18 cellular contexts compared by ENCODE assay signal in genomic region chr13:42054798-42055499, GRCh38. TPM values are rescaled to one million over a fixed set of nuclear protein-coding genes. Genes with fewer than 3 reads are reported as not detected.
DNase-seq lines count a peak whose midpoint lies in the region; ATAC-seq, FAIRE-seq and TF ChIP-seq lines count a peak whose summit lies in the region.
"Had no signal": no experiment of that assay in that cellular context is flagged by ENCODE, and none has a peak within 500 bp of the region (broad histone marks: within the 10 kb centered on the region; RNA-seq: fewer than 3 reads in every experiment).

No MANE protein-coding gene starts in this region.

- BruUV-seq in GM12878 (replicated peaks; lab: Mats Ljungman, UMichigan) = no TSS peak

- intact Hi-C loops in GM12878 (cut with micrococcal nuclease; ENCODE audit: unreplicated experiment) = no loop called here

- no peaks in the 10 kb centered on the region for H3K9me3 Mint-ChIP-seq in stimulated activated naive CD8-positive, alpha-beta T cell treated with anti-CD3 and anti-CD28 coated beads, Interleukin-15, Interleukin-2, amounts not matched to agents 100 ng/mL and 50 ng/mL, for 24 hours
- H3K9me3 Mint-ChIP-seq: GM23338 had no signal

- H3K36me3 ChIP-seq in MM.1S (replicated peaks; ENCODE audit: insufficient read depth, low read length) (no peaks in the 10 kb centered on the region), GM12878 (ENCODE audit: control insufficient read depth in 2 of 2, insufficient read depth in 2 of 2, low read length in 1 of 2) (no peaks in the 10 kb centered on the region)

- H3K9ac ChIP-seq in MM.1S (ENCODE audit: low read length) (peak overlapping the region; percentile 21; the same call in 1 of the 2 replicates), GM12878 (ENCODE audit: control insufficient read depth, insufficient read depth, low read length) (no peak overlapping the region)

- peaks cover 25% of the 10 kb centered on the region for H3K36me3 Mint-ChIP-seq in stimulated activated naive CD8-positive, alpha-beta T cell treated with anti-CD3 and anti-CD28 coated beads, Interleukin-15, Interleukin-2, amounts not matched to agents 100 ng/mL and 50 ng/mL, for 24 hours (ENCODE audit: low read depth)

- H2AFZ ChIP-seq in MM.1S (ENCODE audit: low read length) (no peak overlapping the region), GM12878 (ENCODE audit: control insufficient read depth, low read depth, low read length) (no peak overlapping the region)
- H2AFZ ChIP-seq: GM23338 had no signal

- H4K20me1 ChIP-seq in MM.1S (ENCODE audit: insufficient read depth, low read length) = no peaks in the 10 kb centered on the region
- no peaks in the 10 kb centered on the region for H4K20me1 ChIP-seq in GM12878 (ENCODE audit: control insufficient read depth, insufficient read depth)

- SMC1A ChIA-PET in GM12878 (lab: Charles Lee; ENCODE audit: uncharacterized antibody, unreplicated experiment) = interaction anchor here (0.7 to 3.1 kb wide), 9 partner anchors 12 to 386 kb away, joined by 3 to 19 read pairs (median 5); no protein-coding TSS in a partner anchor

- 0 out of 2 replicates have a peak, but pooled peaks cover 5% of the 10 kb centered on the region for H3F3A ChIP-seq in MM.1S (ENCODE audit: insufficient read depth, low read length)

- DNase-seq in stimulated activated naive CD8-positive, alpha-beta T cell treated with anti-CD3 and anti-CD28 coated beads, Interleukin-15, Interleukin-2, amounts not matched to agents 100 U/mL and 50 U/mL, for 24 hours = no peak
- DNase-seq in MM.1S = no peak
- no peak for DNase-seq in GM12878 (ENCODE audit: low read depth, low spot score)
- no peak for DNase-seq in NCI-H2171 treated with DMSO at 0.1 percent for 48 hours (lab: John Stamatoyannopoulos, UW)
- no peak for DNase-seq in foreskin melanocyte
- DNase-seq in activated effector memory CD4-positive, alpha-beta T cell treated with anti-CD3 and anti-CD28 coated beads, Interleukin-2, amount 50 U/mL, for 16 hours = no peak
- DNase-seq: ACHN, DND-41, MV-4-11, NCI-H1417, NCI-H187, NCI-H2107, NCI-H226, NCI-H524 treated with DMSO at 0.1 percent for 48 hours had no signal

- RAD21 ChIA-PET in GM12878 (lab: Charles Lee; ENCODE audit: unreplicated experiment) = interaction anchor here (0.5 to 2.7 kb wide), 9 partner anchors 9 to 386 kb away, joined by 3 to 12 read pairs (median 3); partner anchors contain the start of gene AKAP11

- no peak for ATAC-seq in stimulated activated naive CD8-positive, alpha-beta T cell treated with anti-CD3 and anti-CD28 coated beads, Interleukin-15, Interleukin-2, amounts not matched to agents 100 U/mL and 50 U/mL, for 24 hours
- peak; percentile 54 for ATAC-seq in GM12878
- ATAC-seq: GM23338 had no signal

- TF ChIP-seq EP300 in GM12878 (IDR thresholded peaks at IDR 0.05; ENCODE audit: borderline replicate concordance in 1 of 2, control insufficient read depth in 1 of 2, low read depth in 2 of 2, low read length in 2 of 2) = no peak

- no peak for TF ChIP-seq POLR2A in GM12878 (IDR thresholded peaks at IDR 0.05; ENCODE audit: low read depth, low read length)

- peak overlapping the region; percentile 52 for H3K27ac Mint-ChIP-seq in stimulated activated naive CD8-positive, alpha-beta T cell treated with anti-CD3 and anti-CD28 coated beads, Interleukin-15, Interleukin-2, amounts not matched to agents 100 ng/mL and 50 ng/mL, for 24 hours
- H3K27ac Mint-ChIP-seq: GM23338 had no signal

- H3K27me3 Mint-ChIP-seq in stimulated activated naive CD8-positive, alpha-beta T cell treated with anti-CD3 and anti-CD28 coated beads, Interleukin-15, Interleukin-2, amounts not matched to agents 100 ng/mL and 50 ng/mL, for 24 hours = no peaks in the 10 kb centered on the region

- no peaks in the 10 kb centered on the region for H3K9me2 ChIP-seq in MM.1S (replicated peaks; ENCODE audit: insufficient read depth, low read length)

- H3K4me3 ChIP-seq in MM.1S (ENCODE audit: low read length) (peak overlapping the region; percentile 20; the same call in 1 of the 2 replicates), GM12878 (no peak overlapping the region)
- H3K4me3 ChIP-seq: GM23338 had no signal

- POLR2A ChIA-PET in GM12878 (lab: Charles Lee) = interaction anchor here (1.2 kb wide), 1 partner anchor 139 kb away, joined by 3 read pairs; no protein-coding TSS in a partner anchor

- H3K79me2 ChIP-seq in MM.1S (ENCODE audit: low read length) (no peaks in the 10 kb centered on the region; the same call in 1 of the 2 replicates), GM12878 (ENCODE audit: control insufficient read depth, insufficient read depth, low read length) (peaks cover 21% of the 10 kb centered on the region)

- TF ChIP-seq RAD21 in GM12878 (IDR thresholded peaks at IDR 0.05; ENCODE audit: insufficient read depth, low read depth, low read length) = no peak

- TF ChIP-seq CTCF in MM.1S (IDR thresholded peaks at IDR 0.05; ENCODE audit: low read length) (no peak), GM12878 (IDR thresholded peaks at IDR 0.05 in 2 of 3, conservative IDR thresholded peaks at IDR 0.05 in 1 of 3; ENCODE audit: control insufficient read depth in 2 of 3, extremely low read depth in 1 of 3, insufficient read depth in 1 of 3, low read depth in 3 of 3, low read length in 3 of 3) (no peak)

- H3K9me3 ChIP-seq in MM.1S (replicated peaks; ENCODE audit: insufficient read depth, low read length) (no peaks in the 10 kb centered on the region), GM12878 (replicated peaks; ENCODE audit: control insufficient read depth, insufficient read depth, low read length) (peaks cover 2% of the 10 kb centered on the region; the same call in 1 of the 3 replicates)

- H3K27me3 ChIP-seq in MM.1S (replicated peaks; ENCODE audit: insufficient read depth, low read length) = no peaks in the 10 kb centered on the region
- H3K27me3 ChIP-seq in GM12878 (replicated peaks in 1 of 2; ENCODE audit: control insufficient read depth in 2 of 2, insufficient read depth in 2 of 2, low read length in 1 of 2) = no peaks in the 10 kb centered on the region

- in situ Hi-C loops in GM12878 (cut with MboI) = no loop called here

- H3K4me2 ChIP-seq in MM.1S (ENCODE audit: low read depth, low read length) = peak overlapping the region; percentile 72
- H3K4me2 ChIP-seq in GM12878 (ENCODE audit: control insufficient read depth, insufficient read depth) = peak overlapping the region; percentile 23; the same call in 1 of the 2 replicates
- H3K4me2 ChIP-seq: GM23338 had no signal

- H3K27ac ChIP-seq in MM.1S (ENCODE audit: low read length) (peak overlapping the region; percentile 67; the same call in 1 of the 2 replicates), GM12878 (ENCODE audit: control insufficient read depth, insufficient read depth) (no peak overlapping the region)
- H3K27ac ChIP-seq: C4-2B had no signal

- H3K4me3 Mint-ChIP-seq in stimulated activated naive CD8-positive, alpha-beta T cell treated with anti-CD3 and anti-CD28 coated beads, Interleukin-15, Interleukin-2, amounts not matched to agents 100 ng/mL and 50 ng/mL, for 24 hours = peak overlapping the region; percentile 26
- H3K4me3 Mint-ChIP-seq: GM23338, IgD-negative memory B cell had no signal

- 92% methylated on average over 5 of the region's 5 CpGs for WGBS in GM12878 (ENCODE audit: insufficient coverage, insufficient replicate concordance, low lambda C conversion rate, missing lambda C conversion rate)

- CTCF ChIA-PET in GM12878 (lab: Yijun Ruan, JAX) = interaction anchor here (0.6 to 2.0 kb wide), 5 partner anchors 9 to 364 kb away, joined by 3 to 7 read pairs (median 4); no protein-coding TSS in a partner anchor

- H3K4me1 ChIP-seq in MM.1S (ENCODE audit: low read length) = peaks cover 21% of the 10 kb centered on the region
- peaks cover 5% of the 10 kb centered on the region; the same call in 1 of the 2 replicates for H3K4me1 ChIP-seq in GM12878 (ENCODE audit: control insufficient read depth, insufficient read depth, low read length)

- H3K4me1 Mint-ChIP-seq in stimulated activated naive CD8-positive, alpha-beta T cell treated with anti-CD3 and anti-CD28 coated beads, Interleukin-15, Interleukin-2, amounts not matched to agents 100 ng/mL and 50 ng/mL, for 24 hours (ENCODE audit: low read depth) = peaks cover 39% of the 10 kb centered on the region
- H3K4me1 Mint-ChIP-seq: GM23338 had no signal

- FAIRE-seq in GM12878 (lab: Jason Lieb, UNC) = no peak

TF ChIP-seq in GM12878, 131 proteins besides CTCF, POLR2A, EP300 and RAD21 (continues in another document):
- TF ChIP-seq JUNB (IDR thresholded peaks at IDR 0.05) (0 out of 2 replicates have a peak, but pooled peaks have one; percentile 5), MEF2B (IDR thresholded peaks at IDR 0.05; ENCODE audit: partially characterized antibody, poor library complexity, severe bottlenecking) (peak; percentile 43), ATF7 (IDR thresholded peaks at IDR 0.05; ENCODE audit: low read depth) (peak; percentile 51), BRCA1 (IDR thresholded peaks at IDR 0.05; ENCODE audit: low read depth, low read length) (no peak)

RNA-seq across cellular contexts. Expression of gene DGKH, which starts 6.5 kb away (rescaled TPM):
- 129 and 133 TPM in 2 replicates for total RNA-seq in GM12878 (2013; cell fraction: nucleolus; rRNA removed)
- 12.5 and 13.5 TPM in 2 replicates for total RNA-seq in GM12878 (2014; rRNA removed)
- 14.6 and 16.1 TPM in 2 replicates for total RNA-seq in GM12878 (2014; rRNA removed; fragmentation: Illumina TruSeq; extraction: Trizol)
- total RNA-seq in GM12878 (2021) = 14.6 and 15.2 TPM in 2 replicates
- 2.1 TPM for polyA plus RNA-seq in GM12878 (2011; ENCODE audit: low read depth)
- 8.5 and 13.5 TPM in 2 replicates for polyA plus RNA-seq in GM12878 (2011; rRNA removed)
- 2.5 and 2.7 TPM in 2 replicates for polyA plus RNA-seq in GM12878 (2011; cell fraction: cytosol; rRNA removed)
- 13.0 and 14.5 TPM in 2 replicates for polyA plus RNA-seq in GM12878 (2011; cell fraction: nucleus; rRNA removed)
- polyA plus RNA-seq in GM12878 (2012) = 4.1 and 4.8 TPM in 2 replicates
- polyA plus RNA-seq in GM12878 (2014; fragmentation: Illumina TruSeq; extraction: Trizol) = 11.3 and 13.6 TPM in 2 replicates
- polyA plus RNA-seq in GM12878 (2014; fragmentation: Nextera tagmentation; extraction: Ambion mirVana) = 1 to 10 TPM; 1.3 to 2.1 TPM
- 5.4 and 6.1 TPM in 2 replicates for polyA plus RNA-seq in GM12878 (2014; rRNA removed)
- 1 to 10 TPM; 3.3 to 4.7 TPM for polyA plus RNA-seq in GM12878 (2016; fragmentation: Nextera tagmentation; extraction: Ambion mirVana)
- polyA minus RNA-seq in GM12878 (2011; rRNA and poly(A)+ RNA removed) = 33.8 and 44.9 TPM in 2 replicates
- polyA minus RNA-seq in GM12878 (2011; cell fraction: cytosol; rRNA and poly(A)+ RNA removed) = 5.7 and 6.7 TPM in 2 replicates
- polyA minus RNA-seq in GM12878 (2011; cell fraction: nucleus; rRNA and poly(A)+ RNA removed) = 20.7 and 37.2 TPM in 2 replicates
